8 cellular contexts compared by ENCODE assay signal in the genomic region with DNA sequence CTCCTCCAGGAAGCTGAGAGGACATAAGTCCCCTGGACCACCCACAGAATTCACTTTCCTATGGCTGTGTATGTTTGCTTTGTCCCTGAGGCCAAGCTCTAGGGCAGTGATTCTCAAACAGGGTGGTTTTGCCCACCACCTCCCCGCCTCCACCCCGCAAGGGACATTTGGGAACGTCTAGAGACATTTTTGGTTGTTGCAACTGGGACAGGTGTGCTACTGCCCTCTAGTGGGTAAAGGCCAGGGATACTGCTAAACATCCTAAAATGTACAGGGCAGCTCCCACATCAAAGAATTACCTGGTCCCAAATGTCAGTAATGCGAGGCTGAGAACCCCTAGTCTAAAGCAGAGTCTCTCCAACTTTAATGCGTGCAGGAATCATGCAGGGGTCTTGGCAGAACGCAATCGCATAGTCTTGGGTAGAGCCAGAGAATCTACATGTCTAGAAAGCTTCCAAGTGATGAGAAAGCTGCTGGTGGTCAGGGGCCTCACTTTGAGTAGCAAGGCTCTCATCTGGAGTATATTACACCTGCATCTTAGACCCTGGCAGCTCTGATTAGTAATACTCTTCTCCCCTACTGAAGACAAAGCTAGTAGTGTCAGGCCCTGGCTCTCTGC. TPM values are rescaled to one million over a fixed set of nuclear protein-coding genes. Genes with fewer than 3 reads are reported as not detected.
DNase-seq lines count a peak whose midpoint lies in the region; ATAC-seq and TF ChIP-seq lines count a peak whose summit lies in the region.

No MANE protein-coding gene starts in this region.

- no peaks in the 10 kb centered on the region for H3K9me3 ChIP-seq in DND-41 (ENCODE audit: insufficient read depth, low read length, severe bottlenecking)
- no peaks in the 10 kb centered on the region for H3K9me3 ChIP-seq in heart right ventricle

- TF ChIP-seq CTCF in DND-41 (IDR thresholded peaks at IDR 0.05; ENCODE audit: borderline replicate concordance, extremely low read depth, low read length, poor library complexity, severe bottlenecking): peak; percentile 90
- TF ChIP-seq CTCF in heart right ventricle (IDR thresholded peaks at IDR 0.05): peak; percentile 55 to 78 (median 72)

- in situ Hi-C loops in KBM-7 (cut with MboI; ENCODE audit: low pct_unique_long_range_greater_than_20kb, low sequenced_read_pairs): no loop called here

- H3K4me1 ChIP-seq in DND-41 (ENCODE audit: insufficient read depth, low read length) (no peaks in the 10 kb centered on the region), heart right ventricle (peaks cover 2 to 14% (median 7%) of the 10 kb centered on the region in 9 donors)

- H3K27me3 ChIP-seq in DND-41 (ENCODE audit: insufficient read depth, low read length, poor library complexity) (no peaks in the 10 kb centered on the region), heart right ventricle (peaks cover 0 to 54% (median 50%) of the 10 kb centered on the region in 7 donors)

- no peak overlapping the region for H3K27ac ChIP-seq in DND-41 (ENCODE audit: low read length)
- H3K27ac ChIP-seq in heart right ventricle: no peak overlapping the region

- H3K4me3 ChIP-seq in DND-41 (ENCODE audit: low read depth in 1 of 2, low read length in 2 of 2) (no peak overlapping the region), heart right ventricle (no peak overlapping the region)

- no peaks in the 10 kb centered on the region for H3K36me3 ChIP-seq in DND-41 (ENCODE audit: insufficient read depth, low read length)
- H3K36me3 ChIP-seq in heart right ventricle: no peaks in the 10 kb centered on the region

- H2AFZ ChIP-seq in DND-41 (ENCODE audit: low read depth, low read length): peak overlapping the region; percentile 37; the same call in 1 of the 2 replicates

- no peak overlapping the region for H3K4me2 ChIP-seq in DND-41 (ENCODE audit: insufficient read depth, low read length)

- DNase-seq in DND-41: peak; percentile 73
- peak; percentile 75 for DNase-seq in KBM-7
- peak; percentile 32 for DNase-seq in activated naive CD8-positive, alpha-beta T cell treated with anti-CD3 and anti-CD28 coated beads, Interleukin-2, amount 50 U/mL, for 16 hours (ENCODE audit: low read depth, low spot score)
- DNase-seq in heart right ventricle: peak in 1 of 2 donors; percentile 57
- DNase-seq in sciatic nerve (ENCODE audit: low spot score): peak; percentile 71

- WGBS in heart right ventricle, 2 donors: 6 to 7% methylated on average over 7 of the region's 7 CpGs

- intact Hi-C loops in heart right ventricle (cut with DNase I) (loop anchor here in 9 of 10 donors (1.0 to 10.0 kb wide), 8 partner anchors 49 to 85 kb away; no protein-coding TSS in a partner anchor), sciatic nerve (cut with DNase I) (loop anchor here (5.0 kb wide), 1 partner anchor 54 kb away; no protein-coding TSS in a partner anchor)

- H3K79me2 ChIP-seq in DND-41 (ENCODE audit: insufficient read depth, low read length): no peaks in the 10 kb centered on the region

- no peaks in the 10 kb centered on the region for H4K20me1 ChIP-seq in DND-41 (ENCODE audit: insufficient read depth, low read length)

- ATAC-seq in DND-41 (ENCODE audit: insufficient read depth, low read depth) (peak; percentile 85), SK-N-SH treated with all-trans-retinoic acid at 6 μM for 48 hours (peak; percentile 86; the same call in 2 of the 3 replicates), heart right ventricle (peak in 6 of 8 donors; percentile 38 to 71 (median 54)), sciatic nerve (peak; percentile 64), GM19395 (IDR thresholded peaks at IDR 0.05; ENCODE audit: unreplicated experiment) (no peak), HG03432 (IDR thresholded peaks at IDR 0.05; ENCODE audit: unreplicated experiment) (no peak)

- no peak overlapping the region for H3K9ac ChIP-seq in DND-41 (ENCODE audit: low read depth, low read length)

TF ChIP-seq in SK-N-SH treated with all-trans-retinoic acid at 6 μM for 48 hours, 23 proteins besides CTCF, POLR2A, EP300 and RAD21:
- no peak for TF ChIP-seq GLIS3 (CRISPR knock-in tag; IDR thresholded peaks at IDR 0.05)
- TF ChIP-seq ESRRG (CRISPR knock-in tag; IDR thresholded peaks at IDR 0.05): no peak
- TF ChIP-seq, protein P1, sequence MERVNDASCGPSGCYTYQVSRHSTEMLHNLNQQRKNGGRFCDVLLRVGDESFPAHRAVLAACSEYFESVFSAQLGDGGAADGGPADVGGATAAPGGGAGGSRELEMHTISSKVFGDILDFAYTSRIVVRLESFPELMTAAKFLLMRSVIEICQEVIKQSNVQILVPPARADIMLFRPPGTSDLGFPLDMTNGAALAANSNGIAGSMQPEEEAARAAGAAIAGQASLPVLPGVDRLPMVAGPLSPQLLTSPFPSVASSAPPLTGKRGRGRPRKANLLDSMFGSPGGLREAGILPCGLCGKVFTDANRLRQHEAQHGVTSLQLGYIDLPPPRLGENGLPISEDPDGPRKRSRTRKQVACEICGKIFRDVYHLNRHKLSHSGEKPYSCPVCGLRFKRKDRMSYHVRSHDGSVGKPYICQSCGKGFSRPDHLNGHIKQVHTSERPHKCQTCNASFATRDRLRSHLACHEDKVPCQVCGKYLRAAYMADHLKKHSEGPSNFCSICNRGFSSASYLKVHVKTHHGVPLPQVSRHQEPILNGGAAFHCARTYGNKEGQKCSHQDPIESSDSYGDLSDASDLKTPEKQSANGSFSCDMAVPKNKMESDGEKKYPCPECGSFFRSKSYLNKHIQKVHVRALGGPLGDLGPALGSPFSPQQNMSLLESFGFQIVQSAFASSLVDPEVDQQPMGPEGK (CRISPR knock-in tag; IDR thresholded peaks at IDR 0.05; ENCODE audit: borderline replicate concordance): no peak
- no peak for TF ChIP-seq RARB (CRISPR knock-in tag; IDR thresholded peaks at IDR 0.05)
- no peak for TF ChIP-seq ZNF8 (CRISPR knock-in tag; IDR thresholded peaks at IDR 0.05)
- no peak for TF ChIP-seq CREB5 (CRISPR knock-in tag; IDR thresholded peaks at IDR 0.05; ENCODE audit: low read depth)

RNA-seq across cellular contexts. Expression of gene KCNS1, which starts 5.1 kb away (rescaled TPM):
- total RNA-seq in heart right ventricle (under 1 TPM in 1 of 10 donors, not detected in 9; 0.09 TPM), sciatic nerve (not detected)
- polyA plus RNA-seq in heart right ventricle: under 1 TPM in 1 of 2 donors, not detected in 1; 0.04 TPM

RNA-seq across cellular contexts. Expression of gene WFDC5, which starts 19.1 kb away (rescaled TPM):
- not detected for total RNA-seq in heart right ventricle
- not detected for polyA plus RNA-seq in heart right ventricle
- total RNA-seq in sciatic nerve: not detected

RNA-seq across cellular contexts. Expression of gene WFDC12, which starts 28.4 kb away (rescaled TPM):
- total RNA-seq in heart right ventricle: not detected
- polyA plus RNA-seq in heart right ventricle: not detected
- total RNA-seq in sciatic nerve: not detected

Comparison
In these comparisons a context has a peak if more than half of its experiments do, and no peak if none do; other contexts are left out.
1. ATAC-seq: peak in DND-41 (single experiment), SK-N-SH treated with all-trans-retinoic acid at 6 μM for 48 hours (single experiment), heart right ventricle (6 of 8) and sciatic nerve (single experiment); none in GM19395 (single experiment) and HG03432 (single experiment).